In genomic region chr19:37055330-37055729, GRCh38 we compare ENCODE assay signal across 5 cellular contexts. TPM values are rescaled to one million over a fixed set of nuclear protein-coding genes. Genes with fewer than 3 reads are reported as not detected.
"Had no signal": no experiment of that assay in that cellular context is flagged by ENCODE, and none has a peak within 500 bp of the region (broad histone marks: within the 10 kb centered on the region; RNA-seq: fewer than 3 reads in every experiment).

No MANE protein-coding gene starts in this region.

- H3K27ac ChIP-seq: HL-60 had no signal

- H3K4me3 ChIP-seq: K562 had no signal

- ATAC-seq: HepG2, K562 had no signal

- DNase-seq: IMR-90 had no signal

RNA-seq across cellular contexts. Expression of gene ZNF420, which starts 22.9 kb away (rescaled TPM):
- total RNA-seq: HT-29 had no signal
